In genomic region chr16:75073551-75074414, GRCh38 we compare ENCODE assay signal across 16 cellular contexts. TPM values are rescaled to one million over a fixed set of nuclear protein-coding genes. Genes with fewer than 3 reads are reported as not detected.
A peak's percentile ranks its signal among the peaks of the same experiment; 100 is the strongest.
DNase-seq lines count a peak whose midpoint lies in the region; ATAC-seq, FAIRE-seq and TF ChIP-seq lines count a peak whose summit lies in the region.
"Had no signal": no experiment of that assay in that cellular context is flagged by ENCODE, and none has a peak within 500 bp of the region (broad histone marks: within the 10 kb centered on the region; RNA-seq: fewer than 3 reads in every experiment).

No MANE protein-coding gene starts in this region.

- peaks cover 0 to 21% (median under 1%) of the 10 kb centered on the region in 11 experiments; a peak in 8 of 22 replicates for H3K36me3 ChIP-seq in BLaER1 treated with 17β-estradiol and CSF1 and Interleukin-3, amounts not matched to agents 10 nM and 100 nM
- H3K36me3 ChIP-seq: cardiac muscle cell, gastrocnemius medialis had no signal

- peaks cover 3% of the 10 kb centered on the region for H3K9me3 Mint-ChIP-seq in activated T-helper 2 cell treated with anti-CD3 and anti-CD28 coated beads, Interferon-gamma antibody, Interleukin-2, Interleukin-4, amounts not matched to agents 10 μg/mL and 5 μg/mL and 100 μg/mL, durations not matched to agents 14 hours and 24 hours and 36 hours
- peaks cover 8% of the 10 kb centered on the region for H3K9me3 Mint-ChIP-seq in mesothelial cell of epicardium

- H3K36me3 Mint-ChIP-seq in activated T-helper 2 cell treated with anti-CD3 and anti-CD28 coated beads, Interferon-gamma antibody, Interleukin-2, Interleukin-4, amounts not matched to agents 10 μg/mL and 5 μg/mL and 100 μg/mL, durations not matched to agents 14 hours and 24 hours and 36 hours (ENCODE audit: low read depth): peaks cover 28% of the 10 kb centered on the region
- H3K36me3 Mint-ChIP-seq in mesothelial cell of epicardium: peaks cover 13% of the 10 kb centered on the region

- H3K9me3 ChIP-seq in BLaER1 treated with 17β-estradiol and CSF1 and Interleukin-3, amounts not matched to agents 10 nM and 100 nM (replicated peaks in 1 of 11): peaks cover 0 to 14% (median 0%) of the 10 kb centered on the region in 11 experiments; a peak in 7 of 22 replicates
- H3K9me3 ChIP-seq: gastrocnemius medialis had no signal

- peaks cover 56% of the 10 kb centered on the region for H3K4me1 Mint-ChIP-seq in activated T-helper 2 cell treated with anti-CD3 and anti-CD28 coated beads, Interferon-gamma antibody, Interleukin-2, Interleukin-4, amounts not matched to agents 10 μg/mL and 5 μg/mL and 100 μg/mL, durations not matched to agents 14 hours and 24 hours and 36 hours (ENCODE audit: low read depth)
- H3K4me1 Mint-ChIP-seq in mesothelial cell of epicardium: peaks cover 28% of the 10 kb centered on the region

- no peak for TF ChIP-seq POLR2A in GM12891 (IDR thresholded peaks at IDR 0.05; ENCODE audit: low read depth, low read length)

- H3K4me3 ChIP-seq in BLaER1 treated with 17β-estradiol and CSF1 and Interleukin-3, amounts not matched to agents 10 nM and 100 nM: peak overlapping the region in 9 of 10 experiments; percentile 3 to 41 (median 33); a peak in 15 of 20 replicates
- H3K4me3 ChIP-seq: cardiac muscle cell, gastrocnemius medialis had no signal

- DNase-seq in GM12891 (ENCODE audit: insufficient read length, low spot score): no peak
- no peak for DNase-seq in activated T-helper 2 cell treated with anti-CD3 and anti-CD28 coated beads, Interferon-gamma antibody, Interleukin-2, Interleukin-4, amounts not matched to agents 10 μg/mL and 5 μg/mL and 100 μg/mL, durations not matched to agents 14 hours and 24 hours and 36 hours (ENCODE audit: low spot score)
- no peak for DNase-seq in mesothelial cell of epicardium (ENCODE audit: low spot score in 2 of 2, unreplicated experiment in 2 of 2)
- no peak for DNase-seq in mucosa of gallbladder (ENCODE audit: low spot score)
- no peak for DNase-seq in NCI-H226
- no peak for DNase-seq in NCI-H128 (lab: John Stamatoyannopoulos, UW; ENCODE audit: unreplicated experiment)
- DNase-seq: gastrocnemius medialis; NCI-H187 treated with DMSO at 0.1 percent for 48 hours; NCI-H774; retina; stimulated activated naive CD8-positive, alpha-beta T cell treated with anti-CD3 and anti-CD28 coated beads, Interleukin-15, Interleukin-2, amounts not matched to agents 100 U/mL and 50 U/mL, for 24 hours had no signal

- H4K20me1 ChIP-seq in BLaER1 treated with 17β-estradiol and CSF1 and Interleukin-3, amounts not matched to agents 10 nM and 100 nM: peaks cover 6 to 75% (median 53%) of the 10 kb centered on the region in 11 experiments; a peak in 20 of 22 replicates

- no peak for ATAC-seq in GM18520 (IDR thresholded peaks at IDR 0.05; ENCODE audit: unreplicated experiment)
- ATAC-seq: gastrocnemius medialis; stimulated activated naive CD8-positive, alpha-beta T cell treated with anti-CD3 and anti-CD28 coated beads, Interleukin-15, Interleukin-2, amounts not matched to agents 100 U/mL and 50 U/mL, for 24 hours had no signal

- no peak for TF ChIP-seq CTCF in mesothelial cell of epicardium (IDR thresholded peaks at IDR 0.05; ENCODE audit: unreplicated experiment)

- H3K27ac Mint-ChIP-seq in activated T-helper 2 cell treated with anti-CD3 and anti-CD28 coated beads, Interferon-gamma antibody, Interleukin-2, Interleukin-4, amounts not matched to agents 10 μg/mL and 5 μg/mL and 100 μg/mL, durations not matched to agents 14 hours and 24 hours and 36 hours: peak overlapping the region; percentile 68
- peak overlapping the region; percentile 61 for H3K27ac Mint-ChIP-seq in mesothelial cell of epicardium

- intact Hi-C loops in activated T-helper 2 cell treated with anti-CD3 and anti-CD28 coated beads, Interferon-gamma antibody, Interleukin-2, Interleukin-4, amounts not matched to agents 10 μg/mL and 5 μg/mL and 100 μg/mL, durations not matched to agents 14 hours and 24 hours and 36 hours (cut with micrococcal nuclease): no loop called here

- H3K4me1 ChIP-seq in BLaER1 treated with 17β-estradiol and CSF1 and Interleukin-3, amounts not matched to agents 10 nM and 100 nM: peaks cover 47 to 99% (median 93%) of the 10 kb centered on the region in 10 experiments

- peak overlapping the region in 10 of 11 experiments; percentile 4 to 85 (median 76); a peak in 18 of 22 replicates for H3K27ac ChIP-seq in BLaER1 treated with 17β-estradiol and CSF1 and Interleukin-3, amounts not matched to agents 10 nM and 100 nM
- H3K27ac ChIP-seq: cardiac muscle cell had no signal

- peak; percentile 57 for FAIRE-seq in GM12891 (lab: Jason Lieb, UNC)
- FAIRE-seq: endometrium, islet of Langerhans had no signal

- H3K4me2 ChIP-seq in BLaER1 treated with 17β-estradiol and CSF1 and Interleukin-3, amounts not matched to agents 10 nM and 100 nM: peak overlapping the region; percentile 78 to 96 (median 87)

- H3K9ac ChIP-seq in BLaER1 treated with 17β-estradiol and CSF1 and Interleukin-3, amounts not matched to agents 10 nM and 100 nM: peak overlapping the region in 10 of 11 experiments; percentile 40 to 72 (median 60); a peak in 19 of 22 replicates

- H3K27me3 ChIP-seq in BLaER1 treated with 17β-estradiol and CSF1 and Interleukin-3, amounts not matched to agents 10 nM and 100 nM: 0 out of 22 replicates have a peak, but pooled peaks cover 0 to 3% (median 0%) of the 10 kb centered on the region in 11 experiments
- H3K27me3 ChIP-seq: cardiac muscle cell, gastrocnemius medialis had no signal

- no peak overlapping the region for H3K4me3 Mint-ChIP-seq in activated T-helper 2 cell treated with anti-CD3 and anti-CD28 coated beads, Interferon-gamma antibody, Interleukin-2, Interleukin-4, amounts not matched to agents 10 μg/mL and 5 μg/mL and 100 μg/mL, durations not matched to agents 14 hours and 24 hours and 36 hours (ENCODE audit: low read depth)
- no peak overlapping the region for H3K4me3 Mint-ChIP-seq in mesothelial cell of epicardium

- no peaks in the 10 kb centered on the region for H3K27me3 Mint-ChIP-seq in activated T-helper 2 cell treated with anti-CD3 and anti-CD28 coated beads, Interferon-gamma antibody, Interleukin-2, Interleukin-4, amounts not matched to agents 10 μg/mL and 5 μg/mL and 100 μg/mL, durations not matched to agents 14 hours and 24 hours and 36 hours (ENCODE audit: low read depth)
- H3K27me3 Mint-ChIP-seq in mesothelial cell of epicardium (ENCODE audit: low read depth): no peaks in the 10 kb centered on the region

TF ChIP-seq in GM12891, 5 proteins besides CTCF, POLR2A, EP300 and RAD21:
- no peak for TF ChIP-seq TAF1 (IDR thresholded peaks at IDR 0.05; ENCODE audit: low read depth, low read length)
- TF ChIP-seq POLR2AphosphoS5 (IDR thresholded peaks at IDR 0.05; ENCODE audit: low read depth, low read length): no peak
- no peak for TF ChIP-seq PAX5 (IDR thresholded peaks at IDR 0.05; ENCODE audit: insufficient read depth, low read length, severe bottlenecking)
- TF ChIP-seq SPI1 (IDR thresholded peaks at IDR 0.05; ENCODE audit: low read depth, low read length): no peak
- TF ChIP-seq POU2F2 (IDR thresholded peaks at IDR 0.05; ENCODE audit: low read depth, low read length): no peak
TF ChIP-seq in GM12891: peak in this region for 0.

RNA-seq across cellular contexts. Expression of gene LDHD, which starts 42.8 kb away (rescaled TPM):
- 0.05 TPM for polyA plus RNA-seq in GM12891 (2012; ENCODE audit: low read depth, missing spikeins)
- total RNA-seq in activated T-helper 2 cell treated with anti-CD3 and anti-CD28 coated beads, Interferon-gamma antibody, Interleukin-2, Interleukin-4, amounts not matched to agents 10 μg/mL and 5 μg/mL and 100 μg/mL, durations not matched to agents 14 hours and 24 hours and 36 hours: 0.41 TPM in 1 of 2 replicates, not detected in the other
- total RNA-seq in mesothelial cell of epicardium: 0.65 to 0.86 TPM (median 0.66 TPM) in 3 replicates
- total RNA-seq in mucosa of gallbladder: 14.5 TPM
